In genomic region chr16:3264137-3265036, GRCh38 we compare ENCODE assay signal across 8 cellular contexts. TPM values are rescaled to one million over a fixed set of nuclear protein-coding genes. Genes with fewer than 3 reads are reported as not detected.
DNase-seq lines count a peak whose midpoint lies in the region; ATAC-seq and TF ChIP-seq lines count a peak whose summit lies in the region.

No MANE protein-coding gene starts in this region.

- peaks cover 2% of the 10 kb centered on the region for H3K36me3 Mint-ChIP-seq in chondrocyte (ENCODE audit: low read depth)

- no peaks in the 10 kb centered on the region for H3K9me3 Mint-ChIP-seq in chondrocyte (ENCODE audit: low read depth)

- peak; percentile 88 for ATAC-seq in GM19035 (IDR thresholded peaks at IDR 0.05; ENCODE audit: unreplicated experiment)
- ATAC-seq in HG03378 (IDR thresholded peaks at IDR 0.05; ENCODE audit: unreplicated experiment), result peak; percentile 72

- H3K27ac Mint-ChIP-seq in chondrocyte (ENCODE audit: unreplicated experiment), result peak overlapping the region; percentile 96

- peak; percentile 75 for TF ChIP-seq CTCF in chondrocyte (IDR thresholded peaks at IDR 0.05)

- H3K4me1 Mint-ChIP-seq in chondrocyte (ENCODE audit: low read depth), result peaks cover 24% of the 10 kb centered on the region

- DNase-seq in AML-193 (lab: John Stamatoyannopoulos, UW) (peak; percentile 92 to 93), NCI-H446 treated with DMSO at 0.1 percent for 48 hours (lab: John Stamatoyannopoulos, UW) (peak; percentile 96), chondrocyte (ENCODE audit: low spot score) (peak; percentile 99), kidney tubule cell (ENCODE audit: low spot score) (peak; percentile 98)
- DNase-seq in activated CD4-positive, alpha-beta T cell treated with anti-CD3 and anti-CD28 coated beads for 1 hour, result peak; percentile 96
- peak; percentile 86 to 99 (median 96) for DNase-seq in stimulated activated CD4-positive, alpha-beta T cell treated with anti-CD3 and anti-CD28 coated beads, Interleukin-1b, Interleukin-23, amount 100 ng/mL, for 24 hours (ENCODE audit: low read depth in 4 of 4, low spot score in 1 of 4)

- peak overlapping the region; percentile 82 for H3K4me3 Mint-ChIP-seq in chondrocyte (ENCODE audit: unreplicated experiment)

- H3K27me3 Mint-ChIP-seq in chondrocyte (ENCODE audit: low read depth), result no peaks in the 10 kb centered on the region

RNA-seq across cellular contexts. Expression of gene MEFV, which starts 8.0 kb away (rescaled TPM):
- total RNA-seq in chondrocyte, result not detected in 3 replicates

RNA-seq across cellular contexts. Expression of gene ZNF263, which starts 18.9 kb away (rescaled TPM):
- total RNA-seq in chondrocyte, result 22.9 to 28.2 TPM (median 24.6 TPM) in 3 replicates

RNA-seq across cellular contexts. Expression of gene ZNF200, which starts 29.4 kb away (rescaled TPM):
- 6.6 to 7.8 TPM (median 7.6 TPM) in 3 replicates for total RNA-seq in chondrocyte

RNA-seq across cellular contexts. Expression of gene TIGD7, which starts 40.8 kb away (rescaled TPM):
- total RNA-seq in chondrocyte, result 5.4 to 7.1 TPM (median 6.2 TPM) in 3 replicates

RNA-seq across cellular contexts. Expression of gene ZNF75A, which starts 40.9 kb away (rescaled TPM):
- total RNA-seq in chondrocyte, result 20.9 to 22.0 TPM (median 21.6 TPM) in 3 replicates

Comparison
In these comparisons a context has a peak if more than half of its experiments do, and no peak if none do; other contexts are left out.
1. Peak in every context shown above with its lines: DNase-seq and ATAC-seq.